12 cellular contexts compared by ENCODE assay signal in the genomic region with DNA sequence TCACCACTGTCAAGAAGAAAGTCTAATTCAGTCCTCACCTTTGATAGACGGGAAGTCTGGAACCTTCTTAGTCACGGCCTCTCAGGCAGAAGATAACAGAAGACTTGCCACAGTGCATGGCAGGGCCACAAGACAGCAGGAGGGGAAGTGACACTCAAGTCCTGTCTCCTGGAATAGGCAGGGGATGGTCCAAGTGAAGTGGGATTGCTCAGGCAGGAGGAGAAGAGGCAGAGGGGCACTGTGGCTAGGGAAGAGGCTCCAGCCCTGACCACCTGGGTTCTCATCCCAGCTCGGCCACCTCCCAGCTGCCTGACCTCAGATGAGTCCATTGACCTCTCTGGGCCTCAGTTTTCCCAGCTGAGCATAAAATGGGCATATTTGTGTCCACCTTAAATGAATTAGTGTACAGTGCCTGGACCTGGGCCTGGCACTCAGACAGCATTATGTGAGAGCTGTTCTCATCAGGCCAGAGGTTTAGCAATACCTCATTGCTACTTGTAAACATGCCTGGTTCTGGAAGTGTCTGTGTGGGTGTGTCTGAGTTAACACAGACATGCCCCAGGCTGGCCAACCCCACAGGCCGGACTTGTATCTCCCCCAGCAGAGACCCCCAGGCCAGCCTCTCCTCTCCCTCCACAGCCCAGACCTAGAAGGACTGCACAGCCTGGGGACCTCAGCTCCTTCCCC. TPM values are rescaled to one million over a fixed set of nuclear protein-coding genes. Genes with fewer than 3 reads are reported as not detected.
DNase-seq lines count a peak whose midpoint lies in the region; ATAC-seq and TF ChIP-seq lines count a peak whose summit lies in the region.
"Had no signal": no experiment of that assay in that cellular context is flagged by ENCODE, and none has a peak within 500 bp of the region (broad histone marks: within the 10 kb centered on the region; RNA-seq: fewer than 3 reads in every experiment).

No MANE protein-coding gene starts in this region.

- H3K27ac ChIP-seq in hepatocyte (peak overlapping the region; percentile 59), spleen (peak overlapping the region in 6 of 8 donors; percentile 26 to 73 (median 58))
- H3K27ac ChIP-seq: suprapubic skin, VCaP had no signal

- H3K4me1 ChIP-seq in hepatocyte (ENCODE audit: insufficient read depth) = peaks cover 13% of the 10 kb centered on the region
- H3K4me1 ChIP-seq in spleen = peaks cover 5 to 58% (median 46%) of the 10 kb centered on the region in 6 donors

- intact Hi-C loops in spleen (cut with DNase I; ENCODE audit: low total_unique reads) = no loop called here

- H3K9me3 ChIP-seq in hepatocyte (ENCODE audit: low read depth) (no peaks in the 10 kb centered on the region), spleen (no peaks in the 10 kb centered on the region)
- H3K9me3 ChIP-seq: suprapubic skin had no signal

- peak in 1 of 2 donors; percentile 34 for ATAC-seq in activated T-cell treated with anti-CD3 and anti-CD28 coated beads, Interleukin-2, amount 50 U/mL, for 72 hours (replicated peaks in 1 of 2)
- no peak for ATAC-seq in activated T-cell treated with anti-CD3 and anti-CD28 coated beads, Interleukin-2, amount 50 U/mL, for 4 hours
- ATAC-seq in activated CD8-positive, alpha-beta T cell treated with anti-CD3 and anti-CD28 coated beads, Interleukin-2, amount 10 ng/mL, durations not matched to agents 7 days and 5 days = no peak
- no peak for ATAC-seq in HG02852 (IDR thresholded peaks at IDR 0.05; ENCODE audit: unreplicated experiment)

- no peaks in the 10 kb centered on the region for H3K79me2 ChIP-seq in hepatocyte

- peak overlapping the region; percentile 48 to 74 for H3K4me3 Mint-ChIP-seq in activated T-cell treated with anti-CD3 and anti-CD28 coated beads, Interleukin-2, amount 50 U/mL, for 72 hours
- H3K4me3 Mint-ChIP-seq in activated T-cell treated with anti-CD3 and anti-CD28 coated beads, Interleukin-2, amount 50 U/mL, for 4 hours = no peak overlapping the region
- H3K4me3 Mint-ChIP-seq in activated CD8-positive, alpha-beta T cell treated with anti-CD3 and anti-CD28 coated beads, Interleukin-2, amount 10 ng/mL, durations not matched to agents 7 days and 5 days = peak overlapping the region; percentile 38

- H3K4me2 ChIP-seq in hepatocyte = peak overlapping the region; percentile 55

- TF ChIP-seq CTCF in hepatocyte (IDR thresholded peaks at IDR 0.05; ENCODE audit: poor library complexity) (no peak), spleen (IDR thresholded peaks at IDR 0.05 in 8 of 11, conservative IDR thresholded peaks at IDR 0.05 in 3 of 11) (no peak)

- POLR2A ChIA-PET in activated CD8-positive, alpha-beta T cell treated with anti-CD3 and anti-CD28 coated beads, Interleukin-2, amount 10 ng/mL, durations not matched to agents 7 days and 5 days (lab: Charles Lee) = interaction anchor here (1.1 to 1.3 kb wide), 2 partner anchors 12 to 206 kb away, joined by 3 to 5 read pairs; a partner anchor contains a TSS

- 82% methylated on average over 4 of the region's 4 CpGs for WGBS in hepatocyte (ENCODE audit: low lambda C conversion rate, missing lambda C conversion rate)
- 46 to 72% (median 57%) methylated on average over 4 of the region's 4 CpGs for whole genome bisulfite sequencing in spleen, 5 donors

- no peak for DNase-seq in activated T-cell treated with anti-CD3 and anti-CD28 coated beads, Interleukin-2, amount 50 U/mL, for 72 hours
- no peak for DNase-seq in activated T-cell treated with anti-CD3 and anti-CD28 coated beads, Interleukin-2, amount 50 U/mL, for 4 hours
- DNase-seq in activated CD8-positive, alpha-beta T cell treated with anti-CD3 and anti-CD28 coated beads, Interleukin-2, amount 10 ng/mL, durations not matched to agents 7 days and 5 days = peak; percentile 24
- DNase-seq in hepatocyte (ENCODE audit: low spot score) = peak; percentile 48
- DNase-seq in spleen = no peak
- no peak for DNase-seq in HPDE6-E6E7 (ENCODE audit: extremely low spot score)
- DNase-seq in NCI-H774 (lab: John Stamatoyannopoulos, UW) = no peak
- DNase-seq: cerebellar nuclear complex had no signal

- no peak overlapping the region for H2AFZ ChIP-seq in hepatocyte

- no peak overlapping the region for H3K4me3 ChIP-seq in hepatocyte
- peak overlapping the region in 5 of 8 donors; percentile 15 to 59 (median 16) for H3K4me3 ChIP-seq in spleen
- H3K4me3 ChIP-seq: suprapubic skin had no signal

- no peaks in the 10 kb centered on the region for H3K36me3 ChIP-seq in hepatocyte (replicated peaks; ENCODE audit: insufficient read depth, low read depth)
- H3K36me3 ChIP-seq in spleen = no peaks in the 10 kb centered on the region
- H3K36me3 ChIP-seq: suprapubic skin had no signal

- H3K27me3 Mint-ChIP-seq in activated T-cell treated with anti-CD3 and anti-CD28 coated beads, Interleukin-2, amount 50 U/mL, for 72 hours (ENCODE audit: low read depth) = peaks cover 21% of the 10 kb centered on the region
- peaks cover 38% of the 10 kb centered on the region for H3K27me3 Mint-ChIP-seq in activated T-cell treated with anti-CD3 and anti-CD28 coated beads, Interleukin-2, amount 50 U/mL, for 4 hours (ENCODE audit: low read depth)
- peaks cover 26% of the 10 kb centered on the region for H3K27me3 Mint-ChIP-seq in activated CD8-positive, alpha-beta T cell treated with anti-CD3 and anti-CD28 coated beads, Interleukin-2, amount 10 ng/mL, durations not matched to agents 7 days and 5 days (ENCODE audit: low read depth)

- CTCF ChIA-PET in activated CD8-positive, alpha-beta T cell treated with anti-CD3 and anti-CD28 coated beads, Interleukin-2, amount 10 ng/mL, durations not matched to agents 7 days and 5 days (lab: Charles Lee) = interaction anchor here (0.7 to 2.7 kb wide), 18 partner anchors 10 to 215 kb away, joined by 3 to 14 read pairs (median 6); a partner anchor contains a TSS

- TF ChIP-seq POLR2A in spleen (IDR thresholded peaks at IDR 0.05) = no peak

- no peaks in the 10 kb centered on the region for H4K20me1 ChIP-seq in hepatocyte (ENCODE audit: insufficient read depth, poor library complexity, severe bottlenecking)

- H3K36me3 Mint-ChIP-seq in activated T-cell treated with anti-CD3 and anti-CD28 coated beads, Interleukin-2, amount 50 U/mL, for 72 hours (ENCODE audit: insufficient read depth in 2 of 2) = no peaks in the 10 kb centered on the region
- no peaks in the 10 kb centered on the region for H3K36me3 Mint-ChIP-seq in activated T-cell treated with anti-CD3 and anti-CD28 coated beads, Interleukin-2, amount 50 U/mL, for 4 hours (ENCODE audit: insufficient read depth)
- no peaks in the 10 kb centered on the region for H3K36me3 Mint-ChIP-seq in activated CD8-positive, alpha-beta T cell treated with anti-CD3 and anti-CD28 coated beads, Interleukin-2, amount 10 ng/mL, durations not matched to agents 7 days and 5 days (ENCODE audit: low read depth)

- peaks cover 23% of the 10 kb centered on the region for H3K4me1 Mint-ChIP-seq in activated T-cell treated with anti-CD3 and anti-CD28 coated beads, Interleukin-2, amount 50 U/mL, for 72 hours (ENCODE audit: low read depth)
- H3K4me1 Mint-ChIP-seq in activated T-cell treated with anti-CD3 and anti-CD28 coated beads, Interleukin-2, amount 50 U/mL, for 4 hours (ENCODE audit: low read depth) = peaks cover 7% of the 10 kb centered on the region
- peaks cover 25% of the 10 kb centered on the region for H3K4me1 Mint-ChIP-seq in activated CD8-positive, alpha-beta T cell treated with anti-CD3 and anti-CD28 coated beads, Interleukin-2, amount 10 ng/mL, durations not matched to agents 7 days and 5 days (ENCODE audit: low read depth)

- H3K9me2 ChIP-seq in hepatocyte (replicated peaks; ENCODE audit: insufficient read depth) = no peaks in the 10 kb centered on the region

- no peaks in the 10 kb centered on the region for H3K9me3 Mint-ChIP-seq in activated T-cell treated with anti-CD3 and anti-CD28 coated beads, Interleukin-2, amount 50 U/mL, for 72 hours
- H3K9me3 Mint-ChIP-seq in activated T-cell treated with anti-CD3 and anti-CD28 coated beads, Interleukin-2, amount 50 U/mL, for 4 hours = no peaks in the 10 kb centered on the region
- H3K9me3 Mint-ChIP-seq in activated CD8-positive, alpha-beta T cell treated with anti-CD3 and anti-CD28 coated beads, Interleukin-2, amount 10 ng/mL, durations not matched to agents 7 days and 5 days (ENCODE audit: insufficient read depth) = no peaks in the 10 kb centered on the region

- H3K27me3 ChIP-seq in hepatocyte (no peaks in the 10 kb centered on the region), spleen (replicated peaks in 1 of 7) (peaks cover 0 to 45% (median 0%) of the 10 kb centered on the region in 7 donors)

- no peak overlapping the region for H3K27ac Mint-ChIP-seq in activated T-cell treated with anti-CD3 and anti-CD28 coated beads, Interleukin-2, amount 50 U/mL, for 72 hours
- H3K27ac Mint-ChIP-seq in activated CD8-positive, alpha-beta T cell treated with anti-CD3 and anti-CD28 coated beads, Interleukin-2, amount 10 ng/mL, durations not matched to agents 7 days and 5 days = no peak overlapping the region

RNA-seq across cellular contexts. Expression of a gene that starts 11.5 kb away (rescaled TPM):
- total RNA-seq in activated T-cell treated with anti-CD3 and anti-CD28 coated beads, Interleukin-2, amount 50 U/mL, for 72 hours = 1 to 10 TPM in 1 of 2 donors, under 1 TPM in 1; 0.51 to 2.3 TPM
- under 1 TPM; 0.53 to 0.83 (median 0.65) TPM for total RNA-seq in activated T-cell treated with anti-CD3 and anti-CD28 coated beads, Interleukin-2, amount 50 U/mL, for 4 hours
- total RNA-seq in activated CD8-positive, alpha-beta T cell treated with anti-CD3 and anti-CD28 coated beads, Interleukin-2, amount 10 ng/mL, durations not matched to agents 7 days and 5 days = under 1 TPM; 0.68 to 0.76 TPM
- total RNA-seq in hepatocyte (40.5 and 52.5 TPM in 2 replicates), spleen (100 to 1,000 TPM; 167 to 403 (median 304) TPM)
- polyA plus RNA-seq in hepatocyte (31.7 and 36.0 TPM in 2 replicates), spleen (10 to 100 TPM in 2 of 3 donors, 1 to 10 TPM in 1; 10.0 to 39.8 (median 21.7) TPM)
- total RNA-seq: H4 had no signal

Comparison
In these comparisons a context has a peak if more than half of its experiments do, and no peak if none do; other contexts are left out.
1. DNase-seq: peak in activated CD8-positive, alpha-beta T cell treated with anti-CD3 and anti-CD28 coated beads, Interleukin-2, amount 10 ng/mL, durations not matched to agents 7 days and 5 days (single experiment) and hepatocyte (single experiment); none in activated T-cell treated with anti-CD3 and anti-CD28 coated beads, Interleukin-2, amount 50 U/mL, for 72 hours (0 of 2), activated T-cell treated with anti-CD3 and anti-CD28 coated beads, Interleukin-2, amount 50 U/mL, for 4 hours (single experiment), spleen (single experiment), HPDE6-E6E7 (single experiment) and NCI-H774 (single experiment).
2. RNA of a gene that starts 11.5 kb away (total RNA-seq): 167 to 403 TPM in spleen and 40.5 to 52.5 TPM in hepatocyte; 0.51 to 2.3 TPM in activated T-cell treated with anti-CD3 and anti-CD28 coated beads, Interleukin-2, amount 50 U/mL, for 72 hours, 0.68 to 0.76 TPM in activated CD8-positive, alpha-beta T cell treated with anti-CD3 and anti-CD28 coated beads, Interleukin-2, amount 10 ng/mL, durations not matched to agents 7 days and 5 days and 0.53 to 0.83 TPM in activated T-cell treated with anti-CD3 and anti-CD28 coated beads, Interleukin-2, amount 50 U/mL, for 4 hours; every median in the first group is over 10 times any median in the second.